17 cellular contexts compared by ENCODE assay signal in genomic region chr9:88312517-88313103, GRCh38.
DNase-seq lines count a peak whose midpoint lies in the region; ATAC-seq and TF ChIP-seq lines count a peak whose summit lies in the region.
"Had no signal": no experiment of that assay in that cellular context is flagged by ENCODE, and none has a peak within 500 bp of the region (broad histone marks: within the 10 kb centered on the region; RNA-seq: fewer than 3 reads in every experiment).

No MANE protein-coding gene starts in this region.

- peaks cover 54% of the 10 kb centered on the region for H3K4me1 Mint-ChIP-seq in WTC11

- no peaks in the 10 kb centered on the region for H3K27me3 ChIP-seq in iPS-20b (ENCODE audit: insufficient read depth, low read length)
- no peaks in the 10 kb centered on the region for H3K27me3 ChIP-seq in thymus (ENCODE audit: control insufficient read depth, insufficient read depth)
- H3K27me3 ChIP-seq: cardiac muscle cell, dorsolateral prefrontal cortex, neural progenitor cell had no signal

- no peaks in the 10 kb centered on the region for H3K9me3 ChIP-seq in iPS-20b (ENCODE audit: insufficient read depth, low read depth, low read length)
- H3K9me3 ChIP-seq in thymus (ENCODE audit: control insufficient read depth): no peaks in the 10 kb centered on the region
- H3K9me3 ChIP-seq: Caco-2, psoas muscle had no signal

- POLR2A ChIA-PET in WTC11 (lab: Charles Lee): no interaction called here

- H3K36me3 Mint-ChIP-seq in WTC11: no peaks in the 10 kb centered on the region
- H3K36me3 Mint-ChIP-seq: neural progenitor cell had no signal

- H3K9ac ChIP-seq in iPS-20b (ENCODE audit: low read depth, low read length): peak overlapping the region; percentile 21; the same call in 1 of the 2 replicates
- H3K9ac ChIP-seq: neural progenitor cell had no signal

- ATAC-seq in Right ventricle myocardium inferior: no peak
- no peak for ATAC-seq in WTC11
- no peak for ATAC-seq in HG03521 (IDR thresholded peaks at IDR 0.05; ENCODE audit: unreplicated experiment)
- ATAC-seq: HepG2, psoas muscle had no signal

- CTCF ChIA-PET in WTC11 (lab: Charles Lee): interaction anchor here (0.7 to 1.6 kb wide), 9 partner anchors 10 to 266 kb away, joined by 3 to 11 read pairs (median 3); no protein-coding TSS in a partner anchor

- no peaks in the 10 kb centered on the region for H3K9me3 Mint-ChIP-seq in WTC11

- intact Hi-C loops in cardiac septum (cut with DNase I): no loop called here
- intact Hi-C loops in Right ventricle myocardium inferior (cut with DNase I): no loop called here

- H3K4me3 ChIP-seq in iPS-20b (ENCODE audit: low read length) (no peak overlapping the region), thymus (ENCODE audit: low read length) (no peak overlapping the region)
- H3K4me3 ChIP-seq: cardiac muscle cell, dorsolateral prefrontal cortex, neural progenitor cell, psoas muscle had no signal

- no peak for TF ChIP-seq CTCF in WTC11 (IDR thresholded peaks at IDR 0.05)

- H3K4me1 ChIP-seq in iPS-20b (ENCODE audit: insufficient read depth, low read length) (peaks cover 17% of the 10 kb centered on the region; the same call in 1 of the 2 replicates), thymus (ENCODE audit: control insufficient read depth, insufficient read depth, low read length) (no peaks in the 10 kb centered on the region)
- H3K4me1 ChIP-seq: Caco-2, psoas muscle had no signal

- H3K4me3 Mint-ChIP-seq in WTC11: no peak overlapping the region
- H3K4me3 Mint-ChIP-seq: neural progenitor cell had no signal

- 90% methylated on average over 13 of the region's 13 CpGs for WGBS in thymus

- no peaks in the 10 kb centered on the region for H3K36me3 ChIP-seq in iPS-20b (ENCODE audit: insufficient read depth, low read depth, low read length)
- H3K36me3 ChIP-seq in thymus (ENCODE audit: control insufficient read depth, insufficient read depth): no peaks in the 10 kb centered on the region
- H3K36me3 ChIP-seq: cardiac muscle cell, neural progenitor cell, WERI-Rb-1 had no signal

- H3K27ac ChIP-seq in iPS-20b (ENCODE audit: low read length) (no peak overlapping the region), thymus (ENCODE audit: low read depth) (peak overlapping the region; percentile 8)
- H3K27ac ChIP-seq: cardiac muscle cell, dorsolateral prefrontal cortex, neural progenitor cell, psoas muscle, RWPE1, WERI-Rb-1 had no signal

- peak overlapping the region; percentile 71 for H3K27ac Mint-ChIP-seq in WTC11
- H3K27ac Mint-ChIP-seq: neural progenitor cell had no signal

- H3K27me3 Mint-ChIP-seq in WTC11 (ENCODE audit: low read depth): no peaks in the 10 kb centered on the region

- DNase-seq in cardiac septum (ENCODE audit: low spot score) (peak; percentile 9), Right ventricle myocardium inferior (ENCODE audit: missing footprints) (no peak), WTC11 (ENCODE audit: low spot score) (no peak)
- DNase-seq in NK-92 treated with Interleukin-12 subunit alpha and Interleukin-12 subunit beta, amount 100 ng/mL, for 24 hours (lab: John Stamatoyannopoulos, UW): no peak
- DNase-seq: Caco-2, dorsolateral prefrontal cortex, GOT3, NCI-H2227 treated with DMSO at 0.1 percent for 48 hours, psoas muscle, WERI-Rb-1 had no signal

TF ChIP-seq in WTC11, 78 proteins besides CTCF, POLR2A, EP300 and RAD21:
- TF ChIP-seq PRRX2 (CRISPR knock-in tag; IDR thresholded peaks at IDR 0.05) (no peak), ZNF121 (CRISPR knock-in tag; IDR thresholded peaks at IDR 0.05) (peak; percentile 91), MLX (CRISPR knock-in tag; IDR thresholded peaks at IDR 0.05) (no peak), TP53 (CRISPR knock-in tag; IDR thresholded peaks at IDR 0.05) (no peak)
